ENCODE assay signal across 13 cellular contexts in genomic region chr2:191230174-191230573, GRCh38. TPM values are rescaled to one million over a fixed set of nuclear protein-coding genes. Genes with fewer than 3 reads are reported as not detected.
DNase-seq lines count a peak whose midpoint lies in the region; ATAC-seq and FAIRE-seq lines count a peak whose summit lies in the region.
"Had no signal": no experiment of that assay in that cellular context is flagged by ENCODE, and none has a peak within 500 bp of the region (broad histone marks: within the 10 kb centered on the region; RNA-seq: fewer than 3 reads in every experiment).

No MANE protein-coding gene starts in this region.

- WGBS in GM23248 (ENCODE audit: low coverage in 1 of 2, low lambda C conversion rate in 2 of 2, missing lambda C conversion rate in 2 of 2), 2 experiments = 0 to 2% methylated on average over 5 of the region's 5 CpGs
- WGBS in small intestine, 3 donors = 56 to 76% (median 68%) methylated on average over 5 of the region's 5 CpGs

- H3K4me3 ChIP-seq in GM23248 = no peak overlapping the region
- no peak overlapping the region for H3K4me3 ChIP-seq in small intestine (ENCODE audit: low read depth in 1 of 2, low read length in 2 of 2)
- H3K4me3 ChIP-seq: right lobe of liver had no signal

- H3K9me3 ChIP-seq in GM23248 (ENCODE audit: low read depth) (no peaks in the 10 kb centered on the region), small intestine (ENCODE audit: control insufficient read depth, low read depth) (no peaks in the 10 kb centered on the region), T-helper 17 cell (ENCODE audit: control insufficient read depth, low read length, poor library complexity, severe bottlenecking) (no peaks in the 10 kb centered on the region)
- H3K9me3 ChIP-seq: right lobe of liver had no signal

- no peak overlapping the region for H3K27ac Mint-ChIP-seq in stimulated activated effector memory CD8-positive, alpha-beta T cell treated with anti-CD3 and anti-CD28 coated beads, Interleukin-12 subunit alpha, Interleukin-12 subunit beta, amount 100 ng/mL, for 72 hours
- H3K27ac Mint-ChIP-seq in T-helper 17 cell = no peak overlapping the region
- no peak overlapping the region for H3K27ac Mint-ChIP-seq in T-helper 2 cell treated with Interferon-gamma antibody and Interleukin-4, amounts not matched to agents 5 μg/mL and 100 μg/mL, for 36 hours
- H3K27ac Mint-ChIP-seq: IgD-negative memory B cell had no signal

- peak; percentile 68 for ATAC-seq in stimulated activated effector memory CD8-positive, alpha-beta T cell treated with anti-CD3 and anti-CD28 coated beads, Interleukin-12 subunit alpha, Interleukin-12 subunit beta, amount 100 ng/mL, for 72 hours
- ATAC-seq in T-helper 17 cell = no peak
- ATAC-seq: Panc1 had no signal

- no peaks in the 10 kb centered on the region for H3K27me3 ChIP-seq in GM23248 (replicated peaks; ENCODE audit: insufficient read depth)
- no peaks in the 10 kb centered on the region for H3K27me3 ChIP-seq in small intestine (ENCODE audit: control insufficient read depth in 2 of 2, insufficient read depth in 2 of 2, low read length in 2 of 2)
- H3K27me3 ChIP-seq: right lobe of liver had no signal

- peak overlapping the region; percentile 12; the same call in 1 of the 2 replicates for H3K9ac ChIP-seq in GM23248

- no peaks in the 10 kb centered on the region for H3K79me2 ChIP-seq in GM23248 (ENCODE audit: insufficient read depth)

- H3K9me2 ChIP-seq in GM23248 (ENCODE audit: insufficient read depth) = no peaks in the 10 kb centered on the region

- H4K20me1 ChIP-seq in GM23248 (ENCODE audit: insufficient read depth) = no peaks in the 10 kb centered on the region

- no peak overlapping the region for H3K4me3 Mint-ChIP-seq in stimulated activated effector memory CD8-positive, alpha-beta T cell treated with anti-CD3 and anti-CD28 coated beads, Interleukin-12 subunit alpha, Interleukin-12 subunit beta, amount 100 ng/mL, for 72 hours
- H3K4me3 Mint-ChIP-seq in T-helper 17 cell = no peak overlapping the region
- no peak overlapping the region for H3K4me3 Mint-ChIP-seq in T-helper 2 cell treated with Interferon-gamma antibody and Interleukin-4, amounts not matched to agents 5 μg/mL and 100 μg/mL, for 36 hours
- H3K4me3 Mint-ChIP-seq: IgD-negative memory B cell had no signal

- H3K36me3 ChIP-seq in GM23248 (ENCODE audit: low read depth) (no peaks in the 10 kb centered on the region), small intestine (ENCODE audit: control insufficient read depth in 2 of 2, insufficient read depth in 2 of 2, low read length in 2 of 2) (no peaks in the 10 kb centered on the region)
- H3K36me3 ChIP-seq: right lobe of liver had no signal

- H3K9me3 Mint-ChIP-seq in stimulated activated effector memory CD8-positive, alpha-beta T cell treated with anti-CD3 and anti-CD28 coated beads, Interleukin-12 subunit alpha, Interleukin-12 subunit beta, amount 100 ng/mL, for 72 hours = no peaks in the 10 kb centered on the region
- H3K9me3 Mint-ChIP-seq in T-helper 2 cell treated with Interferon-gamma antibody and Interleukin-4, amounts not matched to agents 5 μg/mL and 100 μg/mL, for 36 hours = no peaks in the 10 kb centered on the region
- H3K9me3 Mint-ChIP-seq: IgD-negative memory B cell had no signal

- H3F3A ChIP-seq in GM23248 (ENCODE audit: insufficient read depth) = peaks cover 41% of the 10 kb centered on the region

- in situ Hi-C loops in GM23248 (cut with MboI) = no loop called here
- in situ Hi-C loops in SK-MEL-5 (cut with HindIII; ENCODE audit: low pct_unique_long_range_greater_than_20kb, low sequenced_read_pairs) = no loop called here

- H2AFZ ChIP-seq in GM23248 = peak overlapping the region; percentile 62

- DNase-seq in GM23248 (peak; percentile 92), SK-MEL-5 (ENCODE audit: low read depth, low spot score) (peak; percentile 28), fibroblast of the conjunctiva (ENCODE audit: low read depth) (peak; percentile 36), small intestine (no peak), T-helper 17 cell (no peak)
- no peak for DNase-seq in stimulated activated effector memory CD8-positive, alpha-beta T cell treated with anti-CD3 and anti-CD28 coated beads, Interleukin-12 subunit alpha, Interleukin-12 subunit beta, amount 100 ng/mL, for 72 hours (ENCODE audit: low spot score in 2 of 2)
- DNase-seq in T-helper 2 cell treated with Interferon-gamma antibody and Interleukin-4, amounts not matched to agents 5 μg/mL and 100 μg/mL, for 36 hours (ENCODE audit: low spot score) = no peak
- DNase-seq: activated T-cell treated with anti-CD3 and anti-CD28 coated beads, Interleukin-2, amount 50 U/mL, for 48 hours; DND-41; right lobe of liver had no signal

- FAIRE-seq in small intestine (lab: Jason Lieb, UNC) = no peak

- no peaks in the 10 kb centered on the region for H3K4me1 Mint-ChIP-seq in stimulated activated effector memory CD8-positive, alpha-beta T cell treated with anti-CD3 and anti-CD28 coated beads, Interleukin-12 subunit alpha, Interleukin-12 subunit beta, amount 100 ng/mL, for 72 hours
- H3K4me1 Mint-ChIP-seq in T-helper 17 cell = peaks cover 3% of the 10 kb centered on the region
- H3K4me1 Mint-ChIP-seq in T-helper 2 cell treated with Interferon-gamma antibody and Interleukin-4, amounts not matched to agents 5 μg/mL and 100 μg/mL, for 36 hours (ENCODE audit: low read depth) = no peaks in the 10 kb centered on the region

- peaks cover 4% of the 10 kb centered on the region for H3K27me3 Mint-ChIP-seq in T-helper 17 cell
- H3K27me3 Mint-ChIP-seq in T-helper 2 cell treated with Interferon-gamma antibody and Interleukin-4, amounts not matched to agents 5 μg/mL and 100 μg/mL, for 36 hours (ENCODE audit: low read depth) = no peaks in the 10 kb centered on the region
- H3K27me3 Mint-ChIP-seq: IgD-negative memory B cell had no signal

- H3K4me2 ChIP-seq in GM23248 (ENCODE audit: unreplicated experiment) = peak overlapping the region; percentile 30

- H3K27ac ChIP-seq in GM23248 (peak overlapping the region; percentile 68), small intestine (ENCODE audit: low read depth in 1 of 2, low read length in 1 of 2) (no peak overlapping the region)
- H3K27ac ChIP-seq: right lobe of liver, VCaP had no signal

- no peaks in the 10 kb centered on the region for H3K36me3 Mint-ChIP-seq in stimulated activated effector memory CD8-positive, alpha-beta T cell treated with anti-CD3 and anti-CD28 coated beads, Interleukin-12 subunit alpha, Interleukin-12 subunit beta, amount 100 ng/mL, for 72 hours
- peaks cover 2% of the 10 kb centered on the region for H3K36me3 Mint-ChIP-seq in T-helper 17 cell (ENCODE audit: low read depth)
- no peaks in the 10 kb centered on the region for H3K36me3 Mint-ChIP-seq in T-helper 2 cell treated with Interferon-gamma antibody and Interleukin-4, amounts not matched to agents 5 μg/mL and 100 μg/mL, for 36 hours (ENCODE audit: low read depth)
- H3K36me3 Mint-ChIP-seq: IgD-negative memory B cell had no signal

- peaks cover 59% of the 10 kb centered on the region for H3K4me1 ChIP-seq in GM23248 (ENCODE audit: insufficient read depth)
- H3K4me1 ChIP-seq in small intestine (ENCODE audit: control insufficient read depth in 2 of 2, insufficient read depth in 1 of 2, low read depth in 1 of 2, low read length in 1 of 2) = no peaks in the 10 kb centered on the region
- H3K4me1 ChIP-seq: right lobe of liver had no signal

RNA-seq across cellular contexts. Expression of gene MYO1B, which starts 15.0 kb away (rescaled TPM):
- 197 and 211 TPM in 2 replicates for total RNA-seq in GM23248 (2014; rRNA removed; shearing (Covaris generic))
- polyA plus RNA-seq in GM23248 (2016; fragmentation: Nextera tagmentation; extraction: Ambion mirVana) = 120 and 126 TPM in 2 replicates
- total RNA-seq in SK-MEL-5 (2014; rRNA removed; shearing (Covaris generic)) = 43.4 and 46.0 TPM in 2 replicates
- polyA plus RNA-seq in SK-MEL-5 (2015; cell fraction: cytosol; rRNA removed) = 27.7 and 35.1 TPM in 2 replicates
- polyA plus RNA-seq in SK-MEL-5 (2015; cell fraction: nucleus; rRNA removed) = 54.1 and 58.1 TPM in 2 replicates
- polyA plus RNA-seq in small intestine = 10 to 100 TPM in 1 of 3 donors, 1 to 10 TPM in 2; 8.1 to 17.1 (median 8.6) TPM
- under 1 TPM; 0.23 to 0.52 TPM for total RNA-seq in T-helper 17 cell

Comparison
In these comparisons a context has a peak if more than half of its experiments do, and no peak if none do; other contexts are left out.
1. DNase-seq: peak in GM23248 (single experiment), SK-MEL-5 (single experiment) and fibroblast of the conjunctiva (single experiment); none in stimulated activated effector memory CD8-positive, alpha-beta T cell treated with anti-CD3 and anti-CD28 coated beads, Interleukin-12 subunit alpha, Interleukin-12 subunit beta, amount 100 ng/mL, for 72 hours (0 of 2), small intestine (single experiment), T-helper 17 cell (0 of 3) and T-helper 2 cell treated with Interferon-gamma antibody and Interleukin-4, amounts not matched to agents 5 μg/mL and 100 μg/mL, for 36 hours (single experiment).
2. RNA of gene MYO1B, which starts 15.0 kb away (total RNA-seq): 197 to 211 TPM in GM23248 and 43.4 to 46.0 TPM in SK-MEL-5; 0.23 to 0.52 TPM in T-helper 17 cell; every median in the first group is over 10 times any median in the second.